ENCODE assay signal across 18 cellular contexts in genomic region chr13:31249140-31249539, GRCh38. TPM values are rescaled to one million over a fixed set of nuclear protein-coding genes. Genes with fewer than 3 reads are reported as not detected.
DNase-seq lines count a peak whose midpoint lies in the region; ATAC-seq and TF ChIP-seq lines count a peak whose summit lies in the region.
"Had no signal": no experiment of that assay in that cellular context is flagged by ENCODE, and none has a peak within 500 bp of the region (broad histone marks: within the 10 kb centered on the region; RNA-seq: fewer than 3 reads in every experiment).

No MANE protein-coding gene starts in this region.

- no peak for ATAC-seq in HG02678 (IDR thresholded peaks at IDR 0.05; ENCODE audit: unreplicated experiment)
- ATAC-seq: CD8-positive, alpha-beta T cell; GM23338; HCT116 had no signal

- H3K36me3 Mint-ChIP-seq in nephron (ENCODE audit: low read depth) (peaks cover 38% of the 10 kb centered on the region), endothelial cell (ENCODE audit: low read depth, unreplicated experiment) (peaks cover 15% of the 10 kb centered on the region)

- H3K27ac ChIP-seq in caudate nucleus (ENCODE audit: low read depth, low read length) = peak overlapping the region; percentile 76
- H3K27ac ChIP-seq in RWPE1 = no peak overlapping the region
- H3K27ac ChIP-seq: 22Rv1, BLaER1, C4-2B had no signal

- TF ChIP-seq CTCF in nephron (IDR thresholded peaks at IDR 0.05; ENCODE audit: unreplicated experiment in 3 of 3) (no peak), RWPE1 (conservative IDR thresholded peaks at IDR 0.05; ENCODE audit: low read depth) (no peak), endothelial cell (IDR thresholded peaks at IDR 0.05; ENCODE audit: unreplicated experiment) (no peak)

- CTCF ChIA-PET in RWPE1 (lab: Yijun Ruan, JAX) = interaction anchor here (0.6 kb wide), 1 partner anchor 67 kb away, joined by 3 read pairs; no protein-coding TSS in a partner anchor

- H3K9me3 Mint-ChIP-seq in nephron (peaks cover 25% of the 10 kb centered on the region), endothelial cell (ENCODE audit: unreplicated experiment) (no peaks in the 10 kb centered on the region)

- POLR2A ChIA-PET in RWPE1 (lab: Yijun Ruan, JAX; ENCODE audit: low non-redundant PET) = no interaction called here

- no peak overlapping the region for H3K4me3 Mint-ChIP-seq in nephron
- H3K4me3 Mint-ChIP-seq in endothelial cell (ENCODE audit: unreplicated experiment) = no peak overlapping the region
- H3K4me3 Mint-ChIP-seq: B cell; CD4-positive, CD25-positive, alpha-beta regulatory T cell; CD8-positive, alpha-beta T cell; GM23338; H9 had no signal

- DNase-seq in SK-N-DZ (ENCODE audit: low spot score) (peak; percentile 77), caudate nucleus (lab: John Stamatoyannopoulos, UW) (peak in 1 of 61 donors; percentile 30), RWPE1 (ENCODE audit: low spot score) (no peak), endothelial cell (ENCODE audit: low spot score) (no peak)
- DNase-seq: Caco-2; CD4-positive, CD25-positive, alpha-beta regulatory T cell; CD8-positive, alpha-beta T cell; DMS153; DND-41; H9 had no signal

- H3K27ac Mint-ChIP-seq in nephron (peak overlapping the region; percentile 85 to 93 (median 88)), endothelial cell (ENCODE audit: unreplicated experiment) (no peak overlapping the region)
- H3K27ac Mint-ChIP-seq: B cell; CD4-positive, CD25-positive, alpha-beta regulatory T cell; CD8-positive, alpha-beta T cell; GM23338; H9 had no signal

- no peaks in the 10 kb centered on the region for H3K27me3 Mint-ChIP-seq in nephron (ENCODE audit: low read depth)
- H3K27me3 Mint-ChIP-seq in endothelial cell (ENCODE audit: unreplicated experiment) = no peaks in the 10 kb centered on the region
- H3K27me3 Mint-ChIP-seq: B cell; CD4-positive, CD25-positive, alpha-beta regulatory T cell had no signal

- H3K4me1 Mint-ChIP-seq in nephron (peaks cover 26% of the 10 kb centered on the region), endothelial cell (ENCODE audit: unreplicated experiment) (no peaks in the 10 kb centered on the region)
- H3K4me1 Mint-ChIP-seq: B cell; CD4-positive, CD25-positive, alpha-beta regulatory T cell; GM23338; H9 had no signal

RNA-seq across cellular contexts. Expression of gene B3GLCT, which starts 49.4 kb away (rescaled TPM):
- polyA plus RNA-seq in SK-N-DZ (2014; cell fraction: cytosol; rRNA removed) = 13.8 and 15.3 TPM in 2 replicates
- polyA plus RNA-seq in SK-N-DZ (2014; cell fraction: nucleus; rRNA removed) = 9.0 and 11.3 TPM in 2 replicates
- total RNA-seq in endothelial cell (ENCODE audit: unreplicated experiment) = 9.8 TPM
